Comparison of ENCODE assay signal across 22 cellular contexts in the genomic region with DNA sequence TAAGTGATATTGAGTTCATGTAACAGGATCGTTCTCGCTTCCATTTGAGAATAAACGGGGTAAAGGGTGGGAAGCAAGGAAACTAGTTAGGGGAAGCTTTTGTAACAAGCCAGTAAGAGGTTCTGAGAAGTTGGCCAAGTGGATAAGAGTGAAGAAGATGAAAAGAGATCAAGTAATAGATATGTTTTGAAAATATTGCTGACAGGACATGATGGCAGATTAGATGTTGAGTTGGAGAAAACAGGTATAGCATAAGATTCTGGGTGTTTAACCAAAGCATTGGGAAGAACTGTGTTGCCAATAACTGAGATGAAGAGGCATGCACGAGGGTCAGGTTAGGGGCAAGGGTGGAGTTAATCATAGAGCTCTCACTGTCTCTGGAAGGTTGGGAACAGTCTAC.
"Had no signal": no experiment of that assay in that cellular context is flagged by ENCODE, and none has a peak within 500 bp of the region (broad histone marks: within the 10 kb centered on the region; RNA-seq: fewer than 3 reads in every experiment).

No MANE protein-coding gene starts in this region.

- ATAC-seq: foreskin keratinocyte, gastroesophageal sphincter, heart left ventricle, left cardiac atrium, left lung, left ventricle myocardium superior, lower lobe of right lung, mucosa of descending colon had no signal

- H3K27ac ChIP-seq: coronary artery, dorsolateral prefrontal cortex, esophagus muscularis mucosa, foreskin keratinocyte, gastroesophageal sphincter, heart left ventricle, hepatocyte, left lung, lower lobe of right lung had no signal

- H3K4me3 ChIP-seq: coronary artery, dorsolateral prefrontal cortex, esophagus muscularis mucosa, gastroesophageal sphincter, heart left ventricle, hepatocyte, left lung, lower lobe of right lung, mucosa of descending colon had no signal

- DNase-seq: dermis blood vessel endothelial cell; dorsolateral prefrontal cortex; effector CD4-positive, alpha-beta T cell; effector memory CD4-positive, alpha-beta T cell; foreskin keratinocyte; heart left ventricle; left cardiac atrium; left lung; left ventricle myocardium superior; lower lobe of right lung; mesenchymal stem cell; mucosa of descending colon had no signal

- H3K27me3 ChIP-seq: dorsolateral prefrontal cortex, esophagus muscularis mucosa, foreskin keratinocyte, gastroesophageal sphincter, heart left ventricle, hepatocyte, left lung had no signal

- H3K4me2 ChIP-seq: hepatocyte had no signal

- H3K79me2 ChIP-seq: hepatocyte had no signal

- H3K9me3 ChIP-seq: esophagus muscularis mucosa, gastroesophageal sphincter, heart left ventricle, lower lobe of right lung, mucosa of descending colon had no signal

- FAIRE-seq: colon, endothelial cell of umbilical vein, frontal cortex, islet of Langerhans, keratinocyte had no signal

- H3K36me3 Mint-ChIP-seq: mesothelial cell of epicardium had no signal

- H3K4me3 Mint-ChIP-seq: mesothelial cell of epicardium had no signal

- H3K36me3 ChIP-seq: esophagus muscularis mucosa, gastroesophageal sphincter, heart left ventricle, left lung, lower lobe of right lung had no signal

- H3K4me1 ChIP-seq: foreskin keratinocyte, gastroesophageal sphincter, heart left ventricle, left lung, lower lobe of right lung had no signal

- H3K4me1 Mint-ChIP-seq: mesothelial cell of epicardium had no signal

- H3K27ac Mint-ChIP-seq: mesothelial cell of epicardium had no signal

- H2AFZ ChIP-seq: hepatocyte had no signal
